In the genomic region with DNA sequence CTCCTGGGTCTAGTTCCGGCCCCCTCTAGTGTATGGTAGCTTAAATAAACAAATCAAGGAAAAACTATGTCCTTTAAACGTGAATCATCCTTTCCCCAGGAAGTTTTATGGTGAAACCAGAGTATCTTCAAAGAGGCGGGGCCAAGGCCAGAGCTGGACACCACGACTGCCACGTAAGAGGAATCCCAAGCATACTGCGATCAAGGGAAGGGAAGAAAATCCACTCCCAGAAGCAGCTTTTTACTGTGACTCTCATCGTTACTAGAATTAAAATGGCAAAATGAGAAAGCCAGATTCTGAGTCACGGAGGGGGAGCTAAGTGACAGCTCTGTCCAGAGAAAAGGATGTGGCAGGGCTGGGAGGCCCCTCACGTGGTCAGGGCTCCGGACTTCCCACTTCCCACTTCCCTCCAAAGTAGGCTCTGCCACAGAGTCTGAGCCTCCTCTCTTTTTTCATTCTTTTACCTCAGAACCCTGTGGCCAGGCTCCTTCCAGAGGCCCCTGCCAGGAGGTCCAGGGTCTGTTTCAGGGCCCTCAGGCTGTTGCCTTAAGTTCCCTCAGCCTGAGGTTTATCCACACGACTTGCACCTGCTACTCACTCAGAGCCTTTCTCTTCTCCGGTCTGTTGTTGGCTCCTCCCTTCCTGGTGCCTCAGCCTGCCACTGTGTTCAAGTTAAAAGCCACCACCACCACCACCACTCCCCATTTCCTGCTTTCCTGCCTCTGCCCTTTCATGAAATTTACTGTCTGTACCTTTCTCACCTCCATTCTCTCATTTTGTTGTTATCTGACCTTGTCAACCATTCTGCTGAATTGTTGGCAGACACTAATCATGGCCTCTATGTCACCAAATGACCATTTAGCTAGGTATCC, we compare ENCODE assay signal across 1 cellular context.
TF ChIP-seq lines count a peak whose summit lies in the region.

No MANE protein-coding gene starts in this region.

TF ChIP-seq in HepG2, 621 proteins besides CTCF, POLR2A, EP300 and RAD21 (continues in another document):
- TF ChIP-seq ZNF788 (CRISPR knock-in tag; IDR thresholded peaks at IDR 0.05; ENCODE audit: borderline replicate concordance) = peak; percentile 25; the same call in 1 of the 2 replicates
- TF ChIP-seq PCBP2 (optimal IDR thresholded peaks at IDR 0.05; ENCODE audit: low read depth, low read length, poor library complexity, severe bottlenecking) = no peak
- 0 out of 2 replicates have a peak, but pooled peaks have one; percentile 40 for TF ChIP-seq ZNF816 (CRISPR knock-in tag; IDR thresholded peaks at IDR 0.05; ENCODE audit: borderline replicate concordance)
- TF ChIP-seq, protein P1, sequence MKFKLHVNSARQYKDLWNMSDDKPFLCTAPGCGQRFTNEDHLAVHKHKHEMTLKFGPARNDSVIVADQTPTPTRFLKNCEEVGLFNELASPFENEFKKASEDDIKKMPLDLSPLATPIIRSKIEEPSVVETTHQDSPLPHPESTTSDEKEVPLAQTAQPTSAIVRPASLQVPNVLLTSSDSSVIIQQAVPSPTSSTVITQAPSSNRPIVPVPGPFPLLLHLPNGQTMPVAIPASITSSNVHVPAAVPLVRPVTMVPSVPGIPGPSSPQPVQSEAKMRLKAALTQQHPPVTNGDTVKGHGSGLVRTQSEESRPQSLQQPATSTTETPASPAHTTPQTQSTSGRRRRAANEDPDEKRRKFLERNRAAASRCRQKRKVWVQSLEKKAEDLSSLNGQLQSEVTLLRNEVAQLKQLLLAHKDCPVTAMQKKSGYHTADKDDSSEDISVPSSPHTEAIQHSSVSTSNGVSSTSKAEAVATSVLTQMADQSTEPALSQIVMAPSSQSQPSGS (CRISPR knock-in tag; IDR thresholded peaks at IDR 0.05) = peak; percentile 43; the same call in 1 of the 2 replicates
- TF ChIP-seq RFX1 (IDR thresholded peaks at IDR 0.05) = no peak
- TF ChIP-seq PHF21A (CRISPR knock-in tag; IDR thresholded peaks at IDR 0.05) = peak; percentile 68; the same call in 1 of the 2 replicates
- TF ChIP-seq ATF1 (CRISPR knock-in tag; IDR thresholded peaks at IDR 0.05) = no peak
- TF ChIP-seq TMF1 (CRISPR knock-in tag; IDR thresholded peaks at IDR 0.05; ENCODE audit: low read depth) = peak; percentile 64; the same call in 1 of the 2 replicates
- TF ChIP-seq, protein P2, sequence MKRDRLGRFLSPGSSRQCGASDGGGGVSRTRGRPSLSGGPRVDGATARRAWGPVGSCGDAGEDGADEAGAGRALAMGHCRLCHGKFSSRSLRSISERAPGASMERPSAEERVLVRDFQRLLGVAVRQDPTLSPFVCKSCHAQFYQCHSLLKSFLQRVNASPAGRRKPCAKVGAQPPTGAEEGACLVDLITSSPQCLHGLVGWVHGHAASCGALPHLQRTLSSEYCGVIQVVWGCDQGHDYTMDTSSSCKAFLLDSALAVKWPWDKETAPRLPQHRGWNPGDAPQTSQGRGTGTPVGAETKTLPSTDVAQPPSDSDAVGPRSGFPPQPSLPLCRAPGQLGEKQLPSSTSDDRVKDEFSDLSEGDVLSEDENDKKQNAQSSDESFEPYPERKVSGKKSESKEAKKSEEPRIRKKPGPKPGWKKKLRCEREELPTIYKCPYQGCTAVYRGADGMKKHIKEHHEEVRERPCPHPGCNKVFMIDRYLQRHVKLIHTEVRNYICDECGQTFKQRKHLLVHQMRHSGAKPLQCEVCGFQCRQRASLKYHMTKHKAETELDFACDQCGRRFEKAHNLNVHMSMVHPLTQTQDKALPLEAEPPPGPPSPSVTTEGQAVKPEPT (CRISPR knock-in tag; IDR thresholded peaks at IDR 0.05; ENCODE audit: low read depth) = no peak
- peak; percentile 35; the same call in 1 of the 2 replicates for TF ChIP-seq MYC (CRISPR knock-in tag; IDR thresholded peaks at IDR 0.05; ENCODE audit: borderline replicate concordance)
- TF ChIP-seq ZNF24 (IDR thresholded peaks at IDR 0.05) = no peak
- TF ChIP-seq NFKBIZ (CRISPR knock-in tag; IDR thresholded peaks at IDR 0.05) = peak; percentile 42; the same call in 1 of the 2 replicates
- peak; percentile 62 for TF ChIP-seq ZFX (CRISPR knock-in tag; IDR thresholded peaks at IDR 0.05; ENCODE audit: low read depth)
- TF ChIP-seq, protein P3, sequence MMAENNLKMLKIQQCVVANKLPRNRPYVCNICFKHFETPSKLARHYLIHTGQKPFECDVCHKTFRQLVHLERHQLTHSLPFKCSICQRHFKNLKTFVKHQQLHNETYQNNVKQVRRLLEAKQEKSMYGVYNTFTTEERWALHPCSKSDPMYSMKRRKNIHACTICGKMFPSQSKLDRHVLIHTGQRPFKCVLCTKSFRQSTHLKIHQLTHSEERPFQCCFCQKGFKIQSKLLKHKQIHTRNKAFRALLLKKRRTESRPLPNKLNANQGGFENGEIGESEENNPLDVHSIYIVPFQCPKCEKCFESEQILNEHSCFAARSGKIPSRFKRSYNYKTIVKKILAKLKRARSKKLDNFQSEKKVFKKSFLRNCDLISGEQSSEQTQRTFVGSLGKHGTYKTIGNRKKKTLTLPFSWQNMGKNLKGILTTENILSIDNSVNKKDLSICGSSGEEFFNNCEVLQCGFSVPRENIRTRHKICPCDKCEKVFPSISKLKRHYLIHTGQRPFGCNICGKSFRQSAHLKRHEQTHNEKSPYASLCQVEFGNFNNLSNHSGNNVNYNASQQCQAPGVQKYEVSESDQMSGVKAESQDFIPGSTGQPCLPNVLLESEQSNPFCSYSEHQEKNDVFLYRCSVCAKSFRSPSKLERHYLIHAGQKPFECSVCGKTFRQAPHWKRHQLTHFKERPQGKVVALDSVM (CRISPR knock-in tag; IDR thresholded peaks at IDR 0.05) = 0 out of 2 replicates have a peak, but pooled peaks have one; percentile 45
- TF ChIP-seq, protein P4, sequence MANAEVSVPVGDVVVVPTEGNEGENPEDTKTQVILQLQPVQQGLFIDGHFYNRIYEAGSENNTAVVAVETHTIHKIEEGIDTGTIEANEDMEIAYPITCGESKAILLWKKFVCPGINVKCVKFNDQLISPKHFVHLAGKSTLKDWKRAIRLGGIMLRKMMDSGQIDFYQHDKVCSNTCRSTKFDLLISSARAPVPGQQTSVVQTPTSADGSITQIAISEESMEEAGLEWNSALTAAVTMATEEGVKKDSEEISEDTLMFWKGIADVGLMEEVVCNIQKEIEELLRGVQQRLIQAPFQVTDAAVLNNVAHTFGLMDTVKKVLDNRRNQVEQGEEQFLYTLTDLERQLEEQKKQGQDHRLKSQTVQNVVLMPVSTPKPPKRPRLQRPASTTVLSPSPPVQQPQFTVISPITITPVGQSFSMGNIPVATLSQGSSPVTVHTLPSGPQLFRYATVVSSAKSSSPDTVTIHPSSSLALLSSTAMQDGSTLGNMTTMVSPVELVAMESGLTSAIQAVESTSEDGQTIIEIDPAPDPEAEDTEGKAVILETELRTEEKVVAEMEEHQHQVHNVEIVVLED (CRISPR knock-in tag; IDR thresholded peaks at IDR 0.05; ENCODE audit: borderline replicate concordance) = no peak
- TF ChIP-seq ZNF317 (CRISPR knock-in tag; IDR thresholded peaks at IDR 0.05) = no peak
- 0 out of 2 replicates have a peak, but pooled peaks have one; percentile 2 for TF ChIP-seq ZNF468 (CRISPR knock-in tag; IDR thresholded peaks at IDR 0.05)
- TF ChIP-seq RBM22 (optimal IDR thresholded peaks at IDR 0.05; ENCODE audit: low read length) = no peak
- no peak for TF ChIP-seq ZNF530 (CRISPR knock-in tag; IDR thresholded peaks at IDR 0.05; ENCODE audit: low read depth)
- TF ChIP-seq, protein P5, sequence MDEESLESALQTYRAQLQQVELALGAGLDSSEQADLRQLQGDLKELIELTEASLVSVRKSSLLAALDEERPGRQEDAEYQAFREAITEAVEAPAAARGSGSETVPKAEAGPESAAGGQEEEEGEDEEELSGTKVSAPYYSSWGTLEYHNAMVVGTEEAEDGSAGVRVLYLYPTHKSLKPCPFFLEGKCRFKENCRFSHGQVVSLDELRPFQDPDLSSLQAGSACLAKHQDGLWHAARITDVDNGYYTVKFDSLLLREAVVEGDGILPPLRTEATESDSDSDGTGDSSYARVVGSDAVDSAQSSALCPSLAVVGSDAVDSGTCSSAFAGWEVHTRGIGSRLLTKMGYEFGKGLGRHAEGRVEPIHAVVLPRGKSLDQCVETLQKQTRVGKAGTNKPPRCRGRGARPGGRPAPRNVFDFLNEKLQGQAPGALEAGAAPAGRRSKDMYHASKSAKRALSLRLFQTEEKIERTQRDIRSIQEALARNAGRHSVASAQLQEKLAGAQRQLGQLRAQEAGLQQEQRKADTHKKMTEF (CRISPR knock-in tag; IDR thresholded peaks at IDR 0.05) = peak; percentile 48
- peak; percentile 79 for TF ChIP-seq SAP130 (CRISPR knock-in tag; IDR thresholded peaks at IDR 0.05; ENCODE audit: low read depth)
- no peak for TF ChIP-seq ATM (IDR thresholded peaks at IDR 0.05; ENCODE audit: borderline replicate concordance)
- TF ChIP-seq ZSCAN31 (CRISPR knock-in tag; IDR thresholded peaks at IDR 0.05; ENCODE audit: low read depth) = no peak
- TF ChIP-seq ONECUT2 (CRISPR knock-in tag; IDR thresholded peaks at IDR 0.05) = no peak
- no peak; the same call in 1 of the 2 replicates for TF ChIP-seq ZNF543 (CRISPR knock-in tag; IDR thresholded peaks at IDR 0.05)
- TF ChIP-seq KDM4B (CRISPR knock-in tag; IDR thresholded peaks at IDR 0.05) = no peak
- TF ChIP-seq MED8 (CRISPR knock-in tag; IDR thresholded peaks at IDR 0.05; ENCODE audit: insufficient replicate concordance) = peak; percentile 14
- TF ChIP-seq KDM2A (CRISPR knock-in tag; IDR thresholded peaks at IDR 0.05; ENCODE audit: borderline replicate concordance, low read depth) = 0 out of 2 replicates have a peak, but pooled peaks have one; percentile 36
- peak; percentile 88 for TF ChIP-seq MED1 (CRISPR knock-in tag; IDR thresholded peaks at IDR 0.05)
- 0 out of 2 replicates have a peak, but pooled peaks have one; percentile 25 for TF ChIP-seq MBD4 (IDR thresholded peaks at IDR 0.05; ENCODE audit: borderline replicate concordance, low read length)
- TF ChIP-seq, protein P6, sequence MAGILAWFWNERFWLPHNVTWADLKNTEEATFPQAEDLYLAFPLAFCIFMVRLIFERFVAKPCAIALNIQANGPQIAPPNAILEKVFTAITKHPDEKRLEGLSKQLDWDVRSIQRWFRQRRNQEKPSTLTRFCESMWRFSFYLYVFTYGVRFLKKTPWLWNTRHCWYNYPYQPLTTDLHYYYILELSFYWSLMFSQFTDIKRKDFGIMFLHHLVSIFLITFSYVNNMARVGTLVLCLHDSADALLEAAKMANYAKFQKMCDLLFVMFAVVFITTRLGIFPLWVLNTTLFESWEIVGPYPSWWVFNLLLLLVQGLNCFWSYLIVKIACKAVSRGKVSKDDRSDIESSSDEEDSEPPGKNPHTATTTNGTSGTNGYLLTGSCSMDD (CRISPR knock-in tag; IDR thresholded peaks at IDR 0.05) = no peak
- TF ChIP-seq, protein P7, sequence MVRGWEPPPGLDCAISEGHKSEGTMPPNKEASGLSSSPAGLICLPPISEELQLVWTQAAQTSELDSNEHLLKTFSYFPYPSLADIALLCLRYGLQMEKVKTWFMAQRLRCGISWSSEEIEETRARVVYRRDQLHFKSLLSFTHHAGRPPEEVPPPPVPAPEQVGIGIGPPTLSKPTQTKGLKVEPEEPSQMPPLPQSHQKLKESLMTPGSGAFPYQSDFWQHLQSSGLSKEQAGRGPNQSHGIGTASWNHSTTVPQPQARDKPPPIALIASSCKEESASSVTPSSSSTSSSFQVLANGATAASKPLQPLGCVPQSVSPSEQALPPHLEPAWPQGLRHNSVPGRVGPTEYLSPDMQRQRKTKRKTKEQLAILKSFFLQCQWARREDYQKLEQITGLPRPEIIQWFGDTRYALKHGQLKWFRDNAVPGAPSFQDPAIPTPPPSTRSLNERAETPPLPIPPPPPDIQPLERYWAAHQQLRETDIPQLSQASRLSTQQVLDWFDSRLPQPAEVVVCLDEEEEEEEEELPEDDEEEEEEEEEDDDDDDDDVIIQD (CRISPR knock-in tag; IDR thresholded peaks at IDR 0.05; ENCODE audit: low read depth) = peak; percentile 65; the same call in 1 of the 2 replicates
- no peak for TF ChIP-seq ZNF264 (CRISPR knock-in tag; IDR thresholded peaks at IDR 0.05)
- peak; percentile 63; the same call in 1 of the 2 replicates for TF ChIP-seq MXD4 (CRISPR knock-in tag; IDR thresholded peaks at IDR 0.05)
- TF ChIP-seq GPN1 (CRISPR knock-in tag; IDR thresholded peaks at IDR 0.05; ENCODE audit: borderline replicate concordance) = no peak
- TF ChIP-seq, protein P8, sequence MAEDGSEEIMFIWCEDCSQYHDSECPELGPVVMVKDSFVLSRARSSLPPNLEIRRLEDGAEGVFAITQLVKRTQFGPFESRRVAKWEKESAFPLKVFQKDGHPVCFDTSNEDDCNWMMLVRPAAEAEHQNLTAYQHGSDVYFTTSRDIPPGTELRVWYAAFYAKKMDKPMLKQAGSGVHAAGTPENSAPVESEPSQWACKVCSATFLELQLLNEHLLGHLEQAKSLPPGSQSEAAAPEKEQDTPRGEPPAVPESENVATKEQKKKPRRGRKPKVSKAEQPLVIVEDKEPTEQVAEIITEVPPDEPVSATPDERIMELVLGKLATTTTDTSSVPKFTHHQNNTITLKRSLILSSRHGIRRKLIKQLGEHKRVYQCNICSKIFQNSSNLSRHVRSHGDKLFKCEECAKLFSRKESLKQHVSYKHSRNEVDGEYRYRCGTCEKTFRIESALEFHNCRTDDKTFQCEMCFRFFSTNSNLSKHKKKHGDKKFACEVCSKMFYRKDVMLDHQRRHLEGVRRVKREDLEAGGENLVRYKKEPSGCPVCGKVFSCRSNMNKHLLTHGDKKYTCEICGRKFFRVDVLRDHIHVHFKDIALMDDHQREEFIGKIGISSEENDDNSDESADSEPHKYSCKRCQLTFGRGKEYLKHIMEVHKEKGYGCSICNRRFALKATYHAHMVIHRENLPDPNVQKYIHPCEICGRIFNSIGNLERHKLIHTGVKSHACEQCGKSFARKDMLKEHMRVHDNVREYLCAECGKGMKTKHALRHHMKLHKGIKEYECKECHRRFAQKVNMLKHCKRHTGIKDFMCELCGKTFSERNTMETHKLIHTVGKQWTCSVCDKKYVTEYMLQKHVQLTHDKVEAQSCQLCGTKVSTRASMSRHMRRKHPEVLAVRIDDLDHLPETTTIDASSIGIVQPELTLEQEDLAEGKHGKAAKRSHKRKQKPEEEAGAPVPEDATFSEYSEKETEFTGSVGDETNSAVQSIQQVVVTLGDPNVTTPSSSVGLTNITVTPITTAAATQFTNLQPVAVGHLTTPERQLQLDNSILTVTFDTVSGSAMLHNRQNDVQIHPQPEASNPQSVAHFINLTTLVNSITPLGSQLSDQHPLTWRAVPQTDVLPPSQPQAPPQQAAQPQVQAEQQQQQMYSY (CRISPR knock-in tag; IDR thresholded peaks at IDR 0.05) = no peak
- TF ChIP-seq BHLHE40 (IDR thresholded peaks at IDR 0.05; ENCODE audit: low read length) = peak; percentile 30; the same call in 1 of the 2 replicates
- 0 out of 2 replicates have a peak, but pooled peaks have one; percentile 12 for TF ChIP-seq ZNF749 (CRISPR knock-in tag; IDR thresholded peaks at IDR 0.05; ENCODE audit: borderline replicate concordance)
- TF ChIP-seq SNAPC2 (CRISPR knock-in tag; IDR thresholded peaks at IDR 0.05) = peak; percentile 48; the same call in 1 of the 2 replicates
- no peak for TF ChIP-seq ATF7-NPFF (CRISPR knock-in tag; IDR thresholded peaks at IDR 0.05; ENCODE audit: low read depth)
- peak; percentile 79 for TF ChIP-seq YEATS4 (CRISPR knock-in tag; IDR thresholded peaks at IDR 0.05; ENCODE audit: borderline replicate concordance)
- no peak for TF ChIP-seq LCORL (IDR thresholded peaks at IDR 0.05)
- TF ChIP-seq LCORL (CRISPR knock-in tag; IDR thresholded peaks at IDR 0.05) = peak; percentile 19; the same call in 1 of the 2 replicates
- no peak for TF ChIP-seq REXO4 (CRISPR knock-in tag; IDR thresholded peaks at IDR 0.05; ENCODE audit: borderline replicate concordance)
- 0 out of 2 replicates have a peak, but pooled peaks have one; percentile 26 for TF ChIP-seq BCL6 (CRISPR knock-in tag; IDR thresholded peaks at IDR 0.05)
